In genomic region chr7:149075286-149075685, GRCh38 we compare ENCODE assay signal across 2 cellular contexts.
A peak's percentile ranks its signal among the peaks of the same experiment; 100 is the strongest.
TF ChIP-seq lines count a peak whose summit lies in the region.

No MANE protein-coding gene starts in this region.

TF ChIP-seq in HEK293, 187 proteins besides CTCF, POLR2A, EP300 and RAD21:
- TF ChIP-seq ZNF837 (tag by site-specific recombination; IDR thresholded peaks at IDR 0.05) (no peak), ZNF121 (tag by site-specific recombination; IDR thresholded peaks at IDR 0.05) (peak; percentile 49; the same call in 1 of the 2 replicates), ZNF202 (tag by site-specific recombination; IDR thresholded peaks at IDR 0.05; ENCODE audit: borderline replicate concordance) (no peak)
TF ChIP-seq in HEK293: peak in this region for 1.

TF ChIP-seq in K562, 482 proteins besides CTCF, POLR2A, EP300 and RAD21:
- TF ChIP-seq ZNF121 (CRISPR knock-in tag; conservative IDR thresholded peaks at IDR 0.05) (peak; percentile 94), CSDE1 (IDR thresholded peaks at IDR 0.05) (no peak), ATF1 (CRISPR knock-in tag; IDR thresholded peaks at IDR 0.05) (no peak), ATF1 (tag; IDR thresholded peaks at IDR 0.05) (no peak), ZNF778 (CRISPR knock-in tag; IDR thresholded peaks at IDR 0.05) (no peak), RBM25 (IDR thresholded peaks at IDR 0.05; ENCODE audit: low read depth, low read length, severe bottlenecking) (peak; percentile 23), GABPB2 (CRISPR knock-in tag; conservative IDR thresholded peaks at IDR 0.05) (no peak), KDM4B (IDR thresholded peaks at IDR 0.05; ENCODE audit: borderline replicate concordance in 2 of 2, low read depth in 1 of 2) (no peak), MECOM (CRISPR knock-in tag; IDR thresholded peaks at IDR 0.05) (no peak)
- TF ChIP-seq, protein P1, sequence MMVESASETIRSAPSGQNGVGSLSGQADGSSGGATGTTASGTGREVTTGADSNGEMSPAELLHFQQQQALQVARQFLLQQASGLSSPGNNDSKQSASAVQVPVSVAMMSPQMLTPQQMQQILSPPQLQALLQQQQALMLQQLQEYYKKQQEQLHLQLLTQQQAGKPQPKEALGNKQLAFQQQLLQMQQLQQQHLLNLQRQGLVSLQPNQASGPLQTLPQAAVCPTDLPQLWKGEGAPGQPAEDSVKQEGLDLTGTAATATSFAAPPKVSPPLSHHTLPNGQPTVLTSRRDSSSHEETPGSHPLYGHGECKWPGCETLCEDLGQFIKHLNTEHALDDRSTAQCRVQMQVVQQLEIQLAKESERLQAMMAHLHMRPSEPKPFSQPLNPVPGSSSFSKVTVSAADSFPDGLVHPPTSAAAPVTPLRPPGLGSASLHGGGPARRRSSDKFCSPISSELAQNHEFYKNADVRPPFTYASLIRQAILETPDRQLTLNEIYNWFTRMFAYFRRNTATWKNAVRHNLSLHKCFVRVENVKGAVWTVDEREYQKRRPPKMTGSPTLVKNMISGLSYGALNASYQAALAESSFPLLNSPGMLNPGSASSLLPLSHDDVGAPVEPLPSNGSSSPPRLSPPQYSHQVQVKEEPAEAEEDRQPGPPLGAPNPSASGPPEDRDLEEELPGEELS (CRISPR knock-in tag; IDR thresholded peaks at IDR 0.05; ENCODE audit: borderline replicate concordance) = no peak
